Comparison of ENCODE assay signal across 15 cellular contexts in the genomic region with DNA sequence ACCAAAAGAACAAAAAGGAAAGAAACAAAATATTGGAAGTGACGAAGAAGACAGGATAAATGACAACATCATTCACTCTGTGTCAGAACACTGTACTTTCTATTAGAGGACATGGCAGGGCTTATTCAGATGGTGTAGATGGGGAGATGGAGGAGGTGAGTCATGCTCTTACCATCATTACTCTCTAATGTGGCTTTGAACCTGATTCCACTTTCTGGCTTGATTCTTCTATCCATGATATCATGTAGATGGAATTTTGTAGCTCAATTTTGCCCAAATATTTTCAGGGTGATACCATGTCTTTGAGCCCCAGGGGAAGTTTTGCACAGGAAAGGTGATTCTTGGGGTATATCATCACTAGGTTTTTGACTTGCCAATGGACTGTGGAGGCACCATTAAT.
DNase-seq lines count a peak whose midpoint lies in the region; ATAC-seq, FAIRE-seq and TF ChIP-seq lines count a peak whose summit lies in the region.
"Had no signal": no experiment of that assay in that cellular context is flagged by ENCODE, and none has a peak within 500 bp of the region (broad histone marks: within the 10 kb centered on the region; RNA-seq: fewer than 3 reads in every experiment).

No MANE protein-coding gene starts in this region.

- ATAC-seq in GM19035 (IDR thresholded peaks at IDR 0.05; ENCODE audit: unreplicated experiment) = no peak
- ATAC-seq: GM12878, heart right ventricle, left ventricle myocardium superior, Right ventricle myocardium inferior had no signal

- no peak for FAIRE-seq in bronchial epithelial cell (lab: Jason Lieb, UNC)
- FAIRE-seq: GM12878 had no signal

- H3K36me3 ChIP-seq in bronchial epithelial cell (ENCODE audit: control insufficient read depth, insufficient read depth, low read length) = no peaks in the 10 kb centered on the region
- H3K36me3 ChIP-seq: heart right ventricle, tibial artery had no signal

- in situ Hi-C loops in KBM-7 (cut with MboI; ENCODE audit: low pct_unique_long_range_greater_than_20kb, low sequenced_read_pairs) = no loop called here

- no peak for TF ChIP-seq CTCF in bronchial epithelial cell (IDR thresholded peaks at IDR 0.05; ENCODE audit: insufficient read depth, low read length, severe bottlenecking)

- DNase-seq in EL = peak; percentile 96
- DNase-seq in LHCN-M2 (ENCODE audit: low read depth) = peak; percentile 75
- peak; percentile 93 for DNase-seq in bronchial epithelial cell (ENCODE audit: low read depth)
- peak; percentile 84 for DNase-seq in non-pigmented ciliary epithelial cell (ENCODE audit: low read depth)
- DNase-seq in NOMO-1 treated with dmso at 0.1 percent for 144 hours (lab: John Stamatoyannopoulos, UW; ENCODE audit: unreplicated experiment) = no peak
- DNase-seq in KBM-7 = no peak
- DNase-seq: dermis blood vessel endothelial cell, heart right ventricle, left ventricle myocardium superior, NCI-H1417, NCI-H524, tibial artery had no signal

- H3K4me3 ChIP-seq in bronchial epithelial cell (ENCODE audit: low read depth, low read length) = no peak overlapping the region
- H3K4me3 ChIP-seq: GM12878, heart right ventricle, tibial artery had no signal

- no peaks in the 10 kb centered on the region for H3K27me3 ChIP-seq in bronchial epithelial cell (ENCODE audit: control insufficient read depth, insufficient read depth, low read length)
- H3K27me3 ChIP-seq: heart right ventricle, tibial artery had no signal

Comparison
In these comparisons a context has a peak if more than half of its experiments do, and no peak if none do; other contexts are left out.
1. DNase-seq: peak in EL (single experiment), LHCN-M2 (single experiment), bronchial epithelial cell (single experiment) and non-pigmented ciliary epithelial cell (single experiment); none in NOMO-1 treated with dmso at 0.1 percent for 144 hours (single experiment) and KBM-7 (single experiment).